1 cellular context compared by ENCODE assay signal in the genomic region with DNA sequence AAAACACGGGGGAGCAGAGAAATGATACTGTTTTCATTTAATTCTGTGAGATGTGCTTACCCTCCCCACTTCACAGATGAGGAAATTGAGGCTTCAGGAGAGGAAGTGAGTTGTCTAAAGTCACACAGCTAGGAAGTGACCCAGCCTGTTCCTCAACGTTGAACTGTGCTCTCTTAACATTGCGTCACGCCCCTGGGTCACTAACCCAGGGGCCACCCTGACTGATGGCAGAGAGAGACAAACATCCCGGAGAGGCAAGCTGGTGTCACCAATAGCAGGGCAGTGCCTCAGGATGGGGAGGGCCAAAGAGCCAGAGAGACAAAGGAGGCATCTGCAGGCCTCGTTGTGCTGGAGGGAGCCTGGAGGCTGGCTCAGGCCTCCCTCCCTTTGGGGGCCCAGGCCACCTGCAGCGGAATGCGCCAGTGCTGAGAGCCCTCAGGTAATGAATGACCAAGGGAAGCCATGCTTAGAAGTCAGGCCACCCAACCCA.
TF ChIP-seq lines count a peak whose summit lies in the region.

No MANE protein-coding gene starts in this region.

TF ChIP-seq in HepG2, 621 proteins besides CTCF, POLR2A, EP300 and RAD21 (continued from another document and continues in another):
- no peak for TF ChIP-seq ZHX2 (IDR thresholded peaks at IDR 0.05; ENCODE audit: low read depth)
- TF ChIP-seq ZHX2 (CRISPR knock-in tag; IDR thresholded peaks at IDR 0.05; ENCODE audit: borderline replicate concordance) = no peak
- 0 out of 2 replicates have a peak, but pooled peaks have one; percentile 82 for TF ChIP-seq BCL3 (CRISPR knock-in tag; IDR thresholded peaks at IDR 0.05)
- 0 out of 2 replicates have a peak, but pooled peaks have one; percentile 87 for TF ChIP-seq ZNF136 (CRISPR knock-in tag; IDR thresholded peaks at IDR 0.05; ENCODE audit: low read depth)
- TF ChIP-seq YY1 (IDR thresholded peaks at IDR 0.05; ENCODE audit: insufficient read depth, insufficient replicate concordance, low read depth, low read length) = peak; percentile 55
- TF ChIP-seq KLF9 (CRISPR knock-in tag; IDR thresholded peaks at IDR 0.05; ENCODE audit: low read depth) = no peak
- TF ChIP-seq NFYC (CRISPR knock-in tag; IDR thresholded peaks at IDR 0.05) = peak; percentile 74
- peak; percentile 91 for TF ChIP-seq ZNF331 (CRISPR knock-in tag; IDR thresholded peaks at IDR 0.05)
- TF ChIP-seq TBX2 (CRISPR knock-in tag; IDR thresholded peaks at IDR 0.05; ENCODE audit: borderline replicate concordance) = no peak
- no peak for TF ChIP-seq ZFAT (CRISPR knock-in tag; conservative IDR thresholded peaks at IDR 0.05)
- no peak for TF ChIP-seq NAIF1 (CRISPR knock-in tag; IDR thresholded peaks at IDR 0.05; ENCODE audit: borderline replicate concordance)
- no peak for TF ChIP-seq NFIB (CRISPR knock-in tag; IDR thresholded peaks at IDR 0.05; ENCODE audit: borderline replicate concordance)
- TF ChIP-seq, protein P1, sequence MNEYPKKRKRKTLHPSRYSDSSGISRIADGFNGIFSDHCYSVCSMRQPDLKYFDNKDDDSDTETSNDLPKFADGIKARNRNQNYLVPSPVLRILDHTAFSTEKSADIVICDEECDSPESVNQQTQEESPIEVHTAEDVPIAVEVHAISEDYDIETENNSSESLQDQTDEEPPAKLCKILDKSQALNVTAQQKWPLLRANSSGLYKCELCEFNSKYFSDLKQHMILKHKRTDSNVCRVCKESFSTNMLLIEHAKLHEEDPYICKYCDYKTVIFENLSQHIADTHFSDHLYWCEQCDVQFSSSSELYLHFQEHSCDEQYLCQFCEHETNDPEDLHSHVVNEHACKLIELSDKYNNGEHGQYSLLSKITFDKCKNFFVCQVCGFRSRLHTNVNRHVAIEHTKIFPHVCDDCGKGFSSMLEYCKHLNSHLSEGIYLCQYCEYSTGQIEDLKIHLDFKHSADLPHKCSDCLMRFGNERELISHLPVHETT (CRISPR knock-in tag; conservative IDR thresholded peaks at IDR 0.05) = peak; percentile 59; the same call in 1 of the 2 replicates
- peak; percentile 20; the same call in 1 of the 2 replicates for TF ChIP-seq FOXJ3 (CRISPR knock-in tag; IDR thresholded peaks at IDR 0.05; ENCODE audit: borderline replicate concordance)
- TF ChIP-seq ZSCAN20 (CRISPR knock-in tag; IDR thresholded peaks at IDR 0.05; ENCODE audit: borderline replicate concordance) = no peak
- TF ChIP-seq JUND (CRISPR knock-in tag; IDR thresholded peaks at IDR 0.05) = peak; percentile 78
- TF ChIP-seq ELF3 (CRISPR knock-in tag; IDR thresholded peaks at IDR 0.05) = peak; percentile 91
- TF ChIP-seq ELF1 (CRISPR knock-in tag; IDR thresholded peaks at IDR 0.05) = peak; percentile 76
- peak; percentile 73 for TF ChIP-seq HNF4G (IDR thresholded peaks at IDR 0.05; ENCODE audit: borderline replicate concordance, low read depth, low read length)
- TF ChIP-seq HNF4G (CRISPR knock-in tag; IDR thresholded peaks at IDR 0.05; ENCODE audit: borderline replicate concordance, low read depth) = peak; percentile 54; the same call in 1 of the 2 replicates
- peak; percentile 25; the same call in 1 of the 2 replicates for TF ChIP-seq RFXANK (CRISPR knock-in tag; IDR thresholded peaks at IDR 0.05)
- peak; percentile 80 for TF ChIP-seq KDM5B (CRISPR knock-in tag; IDR thresholded peaks at IDR 0.05; ENCODE audit: borderline replicate concordance)
- TF ChIP-seq KDM6A (CRISPR knock-in tag; IDR thresholded peaks at IDR 0.05; ENCODE audit: low read depth) = peak; percentile 78
- peak; percentile 67; the same call in 1 of the 2 replicates for TF ChIP-seq HMG20A (CRISPR knock-in tag; IDR thresholded peaks at IDR 0.05; ENCODE audit: borderline replicate concordance)
- no peak for TF ChIP-seq EEA1 (CRISPR knock-in tag; IDR thresholded peaks at IDR 0.05; ENCODE audit: borderline replicate concordance)
- TF ChIP-seq ZBTB7B (CRISPR knock-in tag; IDR thresholded peaks at IDR 0.05) = no peak
- TF ChIP-seq ATF2 (CRISPR knock-in tag; IDR thresholded peaks at IDR 0.05) = peak; percentile 95
- TF ChIP-seq ATAD3A (CRISPR knock-in tag; IDR thresholded peaks at IDR 0.05) = peak; percentile 39; the same call in 1 of the 2 replicates
- peak; percentile 86 for TF ChIP-seq MEIS2 (CRISPR knock-in tag; IDR thresholded peaks at IDR 0.05)
- TF ChIP-seq, protein P2, sequence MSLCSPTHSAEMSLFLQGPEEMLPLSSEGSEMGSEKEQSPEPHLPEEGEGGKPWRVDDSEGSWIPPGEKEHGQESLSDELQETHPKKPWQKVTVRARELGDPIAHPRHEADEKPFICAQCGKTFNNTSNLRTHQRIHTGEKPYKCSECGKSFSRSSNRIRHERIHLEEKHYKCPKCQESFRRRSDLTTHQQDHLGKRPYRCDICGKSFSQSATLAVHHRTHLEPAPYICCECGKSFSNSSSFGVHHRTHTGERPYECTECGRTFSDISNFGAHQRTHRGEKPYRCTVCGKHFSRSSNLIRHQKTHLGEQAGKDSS (CRISPR knock-in tag; IDR thresholded peaks at IDR 0.05; ENCODE audit: borderline replicate concordance, low read depth) = peak; percentile 82
- TF ChIP-seq ZBED4 (CRISPR knock-in tag; IDR thresholded peaks at IDR 0.05; ENCODE audit: borderline replicate concordance) = 0 out of 2 replicates have a peak, but pooled peaks have one; percentile 26
- no peak; the same call in 1 of the 2 replicates for TF ChIP-seq FOSL1 (CRISPR knock-in tag; IDR thresholded peaks at IDR 0.05; ENCODE audit: borderline replicate concordance)
- peak; percentile 73; the same call in 1 of the 2 replicates for TF ChIP-seq DMAP1 (CRISPR knock-in tag; IDR thresholded peaks at IDR 0.05)
- TF ChIP-seq YEATS2 (CRISPR knock-in tag; IDR thresholded peaks at IDR 0.05; ENCODE audit: borderline replicate concordance) = peak; percentile 54; the same call in 1 of the 2 replicates
- peak; percentile 74 for TF ChIP-seq IRF2 (CRISPR knock-in tag; IDR thresholded peaks at IDR 0.05)
- TF ChIP-seq, protein P3, sequence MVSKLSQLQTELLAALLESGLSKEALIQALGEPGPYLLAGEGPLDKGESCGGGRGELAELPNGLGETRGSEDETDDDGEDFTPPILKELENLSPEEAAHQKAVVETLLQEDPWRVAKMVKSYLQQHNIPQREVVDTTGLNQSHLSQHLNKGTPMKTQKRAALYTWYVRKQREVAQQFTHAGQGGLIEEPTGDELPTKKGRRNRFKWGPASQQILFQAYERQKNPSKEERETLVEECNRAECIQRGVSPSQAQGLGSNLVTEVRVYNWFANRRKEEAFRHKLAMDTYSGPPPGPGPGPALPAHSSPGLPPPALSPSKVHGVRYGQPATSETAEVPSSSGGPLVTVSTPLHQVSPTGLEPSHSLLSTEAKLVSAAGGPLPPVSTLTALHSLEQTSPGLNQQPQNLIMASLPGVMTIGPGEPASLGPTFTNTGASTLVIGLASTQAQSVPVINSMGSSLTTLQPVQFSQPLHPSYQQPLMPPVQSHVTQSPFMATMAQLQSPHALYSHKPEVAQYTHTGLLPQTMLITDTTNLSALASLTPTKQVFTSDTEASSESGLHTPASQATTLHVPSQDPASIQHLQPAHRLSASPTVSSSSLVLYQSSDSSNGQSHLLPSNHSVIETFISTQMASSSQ (IDR thresholded peaks at IDR 0.05; ENCODE audit: low read depth) = no peak
- TF ChIP-seq, protein P3 (CRISPR knock-in tag; IDR thresholded peaks at IDR 0.05; ENCODE audit: borderline replicate concordance) = peak; percentile 62; the same call in 1 of the 2 replicates
- TF ChIP-seq REXO4 (CRISPR knock-in tag; IDR thresholded peaks at IDR 0.05; ENCODE audit: borderline replicate concordance) = no peak
- 0 out of 2 replicates have a peak, but pooled peaks have one; percentile 61 for TF ChIP-seq ZNF607 (CRISPR knock-in tag; IDR thresholded peaks at IDR 0.05; ENCODE audit: borderline replicate concordance)
- TF ChIP-seq GATA4 (IDR thresholded peaks at IDR 0.05; ENCODE audit: borderline replicate concordance, low read depth) = no peak
